Comparison of ENCODE assay signal across 17 cellular contexts in the genomic region with DNA sequence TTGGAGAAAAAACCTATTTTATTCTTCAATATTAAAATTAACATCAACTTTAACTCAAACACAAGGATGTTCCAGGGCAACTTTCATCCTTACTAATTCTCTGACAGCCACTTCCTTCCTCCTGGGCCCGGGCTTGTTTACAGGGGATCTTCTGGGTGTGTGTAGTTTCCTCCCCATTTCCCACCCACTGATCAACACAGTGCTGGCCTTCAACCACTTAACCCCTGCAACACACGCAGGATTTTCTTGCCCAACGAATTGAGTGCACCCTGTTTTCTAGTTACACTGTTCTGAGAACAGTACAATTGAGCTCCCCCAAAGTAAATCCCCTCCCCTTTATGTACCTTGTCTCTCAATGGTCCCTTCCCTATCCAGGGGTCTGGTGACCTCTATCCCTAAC.
DNase-seq lines count a peak whose midpoint lies in the region; ATAC-seq and TF ChIP-seq lines count a peak whose summit lies in the region.
"Had no signal": no experiment of that assay in that cellular context is flagged by ENCODE, and none has a peak within 500 bp of the region (broad histone marks: within the 10 kb centered on the region; RNA-seq: fewer than 3 reads in every experiment).

No MANE protein-coding gene starts in this region.

- H3K27ac ChIP-seq in BLaER1 treated with 17β-estradiol and CSF1 and Interleukin-3, amounts not matched to agents 10 nM and 100 nM = peak overlapping the region; percentile 35 to 79 (median 66); a peak in 20 of 22 replicates
- H3K27ac ChIP-seq in neural progenitor cell = no peak overlapping the region
- H3K27ac ChIP-seq: GM23248, HL-60 had no signal

- no peak for ATAC-seq in activated CD8-positive, alpha-beta memory T cell treated with anti-CD3 and anti-CD28 coated beads, Interleukin-2, amount 10 ng/mL, durations not matched to agents 7 days and 5 days
- ATAC-seq: HCT116 had no signal

- DNase-seq in endothelial cell (ENCODE audit: low spot score) (no peak), neural progenitor cell (ENCODE audit: low spot score) (no peak), ecto neural progenitor cell (ENCODE audit: low spot score) (no peak), NOMO-1 treated with DMSO at 0.1 percent for 48 hours (lab: John Stamatoyannopoulos, UW; ENCODE audit: unreplicated experiment) (no peak)
- no peak for DNase-seq in activated CD8-positive, alpha-beta memory T cell treated with anti-CD3 and anti-CD28 coated beads, Interleukin-2, amount 10 ng/mL, durations not matched to agents 7 days and 5 days
- DNase-seq: 8988T; AML-193; C1 segment of cervical spinal cord; CD4-positive, alpha-beta memory T cell; DMS153; DMS79 treated with DMSO at 0.1 percent for 48 hours; GDM1; GM23248 had no signal

- CTCF ChIA-PET in activated CD8-positive, alpha-beta memory T cell treated with anti-CD3 and anti-CD28 coated beads, Interleukin-2, amount 10 ng/mL, durations not matched to agents 7 days and 5 days (lab: Charles Lee) = no interaction called here

- H3K4me2 ChIP-seq in BLaER1 treated with 17β-estradiol and CSF1 and Interleukin-3, amounts not matched to agents 10 nM and 100 nM = peak overlapping the region; percentile 56 to 88 (median 82)
- H3K4me2 ChIP-seq in neural progenitor cell = no peak overlapping the region

- H3K27ac Mint-ChIP-seq in endothelial cell (ENCODE audit: unreplicated experiment) = peak overlapping the region; percentile 64
- no peak overlapping the region for H3K27ac Mint-ChIP-seq in neural progenitor cell
- H3K27ac Mint-ChIP-seq in activated CD8-positive, alpha-beta memory T cell treated with anti-CD3 and anti-CD28 coated beads, Interleukin-2, amount 10 ng/mL, durations not matched to agents 7 days and 5 days = no peak overlapping the region
- H3K27ac Mint-ChIP-seq: CD4-positive, alpha-beta memory T cell had no signal

- no peaks in the 10 kb centered on the region for H3K9me3 Mint-ChIP-seq in endothelial cell (ENCODE audit: unreplicated experiment)
- peaks cover 2% of the 10 kb centered on the region for H3K9me3 Mint-ChIP-seq in neural progenitor cell
- no peaks in the 10 kb centered on the region for H3K9me3 Mint-ChIP-seq in activated CD8-positive, alpha-beta memory T cell treated with anti-CD3 and anti-CD28 coated beads, Interleukin-2, amount 10 ng/mL, durations not matched to agents 7 days and 5 days (ENCODE audit: low read depth)
- H3K9me3 Mint-ChIP-seq: CD4-positive, alpha-beta memory T cell had no signal

- no peak for TF ChIP-seq CTCF in endothelial cell (IDR thresholded peaks at IDR 0.05; ENCODE audit: unreplicated experiment)
- no peak for TF ChIP-seq CTCF in neural progenitor cell (IDR thresholded peaks at IDR 0.05)

- H3K79me2 ChIP-seq in neural progenitor cell (ENCODE audit: low read depth) = no peaks in the 10 kb centered on the region

- peaks cover 30% of the 10 kb centered on the region for H3K4me1 Mint-ChIP-seq in endothelial cell (ENCODE audit: unreplicated experiment)
- peaks cover 8% of the 10 kb centered on the region for H3K4me1 Mint-ChIP-seq in neural progenitor cell
- peaks cover 3% of the 10 kb centered on the region for H3K4me1 Mint-ChIP-seq in activated CD8-positive, alpha-beta memory T cell treated with anti-CD3 and anti-CD28 coated beads, Interleukin-2, amount 10 ng/mL, durations not matched to agents 7 days and 5 days
- H3K4me1 Mint-ChIP-seq: CD4-positive, alpha-beta memory T cell had no signal

- H4K20me1 ChIP-seq in BLaER1 treated with 17β-estradiol and CSF1 and Interleukin-3, amounts not matched to agents 10 nM and 100 nM = no peaks in the 10 kb centered on the region
- H4K20me1 ChIP-seq in neural progenitor cell (ENCODE audit: low read depth) = no peaks in the 10 kb centered on the region

- H3K27me3 ChIP-seq in BLaER1 treated with 17β-estradiol and CSF1 and Interleukin-3, amounts not matched to agents 10 nM and 100 nM = no peaks in the 10 kb centered on the region
- H3K27me3 ChIP-seq in neural progenitor cell = no peaks in the 10 kb centered on the region

- H3K27me3 Mint-ChIP-seq in endothelial cell (ENCODE audit: unreplicated experiment) (no peaks in the 10 kb centered on the region), neural progenitor cell (ENCODE audit: insufficient read depth, low read depth) (no peaks in the 10 kb centered on the region)
- H3K27me3 Mint-ChIP-seq in activated CD8-positive, alpha-beta memory T cell treated with anti-CD3 and anti-CD28 coated beads, Interleukin-2, amount 10 ng/mL, durations not matched to agents 7 days and 5 days = peaks cover 6% of the 10 kb centered on the region

- H3K9ac ChIP-seq in BLaER1 treated with 17β-estradiol and CSF1 and Interleukin-3, amounts not matched to agents 10 nM and 100 nM = peak overlapping the region in 9 of 11 experiments; percentile 14 to 54 (median 35); a peak in 12 of 22 replicates
- no peak overlapping the region for H3K9ac ChIP-seq in neural progenitor cell
- H3K9ac ChIP-seq: GM23248 had no signal

- peak overlapping the region; percentile 48 for H2AFZ ChIP-seq in neural progenitor cell (replicated peaks)
- H2AFZ ChIP-seq: GM23248 had no signal

- H3F3A ChIP-seq in neural progenitor cell (ENCODE audit: low read depth) = no peaks in the 10 kb centered on the region

- no peaks in the 10 kb centered on the region for H3K36me3 ChIP-seq in BLaER1 treated with 17β-estradiol and CSF1 and Interleukin-3, amounts not matched to agents 10 nM and 100 nM
- H3K36me3 ChIP-seq in neural progenitor cell = no peaks in the 10 kb centered on the region

- peak overlapping the region in 4 of 10 experiments; percentile 3 to 12 (median 6); a peak in 3 of 20 replicates for H3K4me3 ChIP-seq in BLaER1 treated with 17β-estradiol and CSF1 and Interleukin-3, amounts not matched to agents 10 nM and 100 nM
- no peak overlapping the region for H3K4me3 ChIP-seq in neural progenitor cell
- H3K4me3 ChIP-seq: GM23248 had no signal

- H3K4me3 Mint-ChIP-seq in endothelial cell (ENCODE audit: unreplicated experiment) = no peak overlapping the region
- H3K4me3 Mint-ChIP-seq in neural progenitor cell = no peak overlapping the region
- H3K4me3 Mint-ChIP-seq in activated CD8-positive, alpha-beta memory T cell treated with anti-CD3 and anti-CD28 coated beads, Interleukin-2, amount 10 ng/mL, durations not matched to agents 7 days and 5 days = no peak overlapping the region
- H3K4me3 Mint-ChIP-seq: CD4-positive, alpha-beta memory T cell had no signal

- H3K36me3 Mint-ChIP-seq in endothelial cell (ENCODE audit: low read depth, unreplicated experiment) (no peaks in the 10 kb centered on the region), neural progenitor cell (no peaks in the 10 kb centered on the region)
- H3K36me3 Mint-ChIP-seq in activated CD8-positive, alpha-beta memory T cell treated with anti-CD3 and anti-CD28 coated beads, Interleukin-2, amount 10 ng/mL, durations not matched to agents 7 days and 5 days = no peaks in the 10 kb centered on the region
- H3K36me3 Mint-ChIP-seq: CD4-positive, alpha-beta memory T cell had no signal

- H3K9me3 ChIP-seq in BLaER1 treated with 17β-estradiol and CSF1 and Interleukin-3, amounts not matched to agents 10 nM and 100 nM (replicated peaks in 1 of 11) = peaks cover 0 to 26% (median 17%) of the 10 kb centered on the region in 11 experiments; a peak in 16 of 22 replicates
- H3K9me3 ChIP-seq in neural progenitor cell (ENCODE audit: low read depth) = no peaks in the 10 kb centered on the region

- H3K4me1 ChIP-seq in BLaER1 treated with 17β-estradiol and CSF1 and Interleukin-3, amounts not matched to agents 10 nM and 100 nM = peaks cover 48 to 77% (median 69%) of the 10 kb centered on the region in 10 experiments
- peaks cover 6% of the 10 kb centered on the region for H3K4me1 ChIP-seq in neural progenitor cell

TF ChIP-seq in PFSK-1, 5 proteins besides CTCF, POLR2A, EP300 and RAD21:
- TF ChIP-seq SIN3A (IDR thresholded peaks at IDR 0.05; ENCODE audit: borderline replicate concordance, insufficient read depth, low read length) = no peak
- peak; percentile 77 for TF ChIP-seq FOXP2 (optimal IDR thresholded peaks at IDR 0.05; ENCODE audit: borderline replicate concordance, extremely low read depth, extremely low read length, insufficient read depth)
